Comparison of ENCODE assay signal across 18 cellular contexts in genomic region chr9:85858351-85858750, GRCh38.
"Had no signal": no experiment of that assay in that cellular context is flagged by ENCODE, and none has a peak within 500 bp of the region (broad histone marks: within the 10 kb centered on the region; RNA-seq: fewer than 3 reads in every experiment).

No MANE protein-coding gene starts in this region.

- H3K4me3 Mint-ChIP-seq: activated CD4-positive, alpha-beta memory T cell treated with anti-CD3 and anti-CD28 coated beads for 36 hours; activated CD4-positive, alpha-beta T cell treated with anti-CD3 and anti-CD28 coated beads for 36 hours; activated naive CD8-positive, alpha-beta T cell; activated T-helper 1 cell treated with anti-CD3 and anti-CD28 coated beads, Interleukin-12 subunit alpha, Interleukin-12 subunit beta, Interleukin-2, Interleukin-4 antibody, amounts not matched to agents 30 ng/mL and 10 ng/mL and 1 ng/mL, durations not matched to agents 14 hours and 24 hours and 36 hours; natural killer cell had no signal

- H3K27ac ChIP-seq: left ventricle myocardium inferior, ovary, stomach had no signal

- H3K4me1 ChIP-seq: left ventricle myocardium inferior, stomach had no signal

- H3K9me3 Mint-ChIP-seq: activated CD4-positive, alpha-beta memory T cell treated with anti-CD3 and anti-CD28 coated beads for 36 hours; activated T-helper 1 cell treated with anti-CD3 and anti-CD28 coated beads, Interleukin-12 subunit alpha, Interleukin-12 subunit beta, Interleukin-2, Interleukin-4 antibody, amounts not matched to agents 30 ng/mL and 10 ng/mL and 1 ng/mL, durations not matched to agents 14 hours and 24 hours and 36 hours; natural killer cell had no signal

- FAIRE-seq: colon, frontal cortex had no signal

- H3K27me3 ChIP-seq: ovary, stomach had no signal

- H3K36me3 ChIP-seq: ovary had no signal

- H3K4me3 ChIP-seq: left ventricle myocardium inferior, ovary, smooth muscle cell, stomach had no signal

- H3K36me3 Mint-ChIP-seq: natural killer cell had no signal

- ATAC-seq: activated CD4-positive, alpha-beta T cell treated with anti-CD3 and anti-CD28 coated beads for 36 hours; natural killer cell; sciatic nerve had no signal

- H3K27me3 Mint-ChIP-seq: activated CD4-positive, alpha-beta memory T cell treated with anti-CD3 and anti-CD28 coated beads for 36 hours; activated CD4-positive, alpha-beta T cell treated with anti-CD3 and anti-CD28 coated beads for 36 hours; activated naive CD8-positive, alpha-beta T cell had no signal

- H3K9me3 ChIP-seq: left ventricle myocardium inferior, ovary, stomach had no signal

- DNase-seq: activated CD4-positive, alpha-beta memory T cell treated with anti-CD3 and anti-CD28 coated beads for 36 hours; activated CD4-positive, alpha-beta T cell treated with anti-CD3 and anti-CD28 coated beads for 36 hours; activated gamma-delta T cell treated with Interleukin-2 at 50 U/mL for 16 hours; activated T-cell treated with anti-CD3 and anti-CD28 coated beads for 4 hours; erythroblast; left ventricle myocardium inferior; mesendoderm; natural killer cell; ovary; stimulated activated CD4-positive, alpha-beta T cell treated with anti-CD3 and anti-CD28 coated beads, Interleukin-4, amount 100 ng/mL, for 1 hour; stomach; T-helper 2 cell had no signal

- H3K4me2 ChIP-seq: smooth muscle cell had no signal

- H3K27ac Mint-ChIP-seq: activated CD4-positive, alpha-beta memory T cell treated with anti-CD3 and anti-CD28 coated beads for 36 hours; activated CD4-positive, alpha-beta T cell treated with anti-CD3 and anti-CD28 coated beads for 36 hours; activated naive CD8-positive, alpha-beta T cell; activated T-helper 1 cell treated with anti-CD3 and anti-CD28 coated beads, Interleukin-12 subunit alpha, Interleukin-12 subunit beta, Interleukin-2, Interleukin-4 antibody, amounts not matched to agents 30 ng/mL and 10 ng/mL and 1 ng/mL, durations not matched to agents 14 hours and 24 hours and 36 hours had no signal
